In the genomic region with DNA sequence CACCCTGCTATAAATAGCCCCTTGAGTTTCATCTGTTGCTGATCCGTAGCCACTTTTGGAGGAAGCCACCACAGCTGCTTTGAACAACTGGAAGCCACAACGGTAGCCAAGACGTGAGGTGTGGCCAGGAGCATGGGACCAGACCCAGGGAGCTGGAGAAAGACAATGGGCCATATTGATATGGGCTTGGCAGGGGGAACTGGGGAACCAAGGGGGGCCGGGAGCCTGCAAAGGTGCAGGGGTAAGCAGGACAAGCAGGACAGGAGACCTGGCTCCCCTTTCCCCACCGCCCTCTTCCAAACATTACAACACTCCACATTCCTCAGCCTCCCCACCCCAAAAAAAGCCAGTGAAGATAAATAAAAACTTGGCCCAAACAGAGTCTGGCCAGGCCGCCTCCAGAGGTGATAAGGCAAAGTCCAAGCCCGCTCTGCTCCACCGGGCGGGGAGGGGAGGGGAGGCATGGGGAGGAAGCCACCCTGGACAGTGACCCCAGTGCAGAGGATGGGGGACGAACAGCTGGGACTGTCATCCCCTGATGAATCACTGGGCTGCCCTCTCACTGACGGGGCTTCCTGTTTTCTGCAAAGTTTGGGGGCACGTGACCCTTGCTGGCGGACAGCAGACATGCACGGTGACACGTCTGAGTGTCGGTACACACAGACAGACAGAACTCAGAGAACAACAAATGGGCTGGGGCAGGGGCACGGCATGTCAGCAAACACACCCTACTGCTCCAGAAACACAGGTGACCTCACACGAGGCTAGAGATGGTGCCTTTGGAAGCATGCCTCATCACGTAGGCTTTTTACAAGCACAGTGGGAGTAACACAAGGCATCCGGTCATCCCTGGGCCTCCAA, we compare ENCODE assay signal across 8 cellular contexts.
DNase-seq lines count a peak whose midpoint lies in the region; ATAC-seq and TF ChIP-seq lines count a peak whose summit lies in the region.

No MANE protein-coding gene starts in this region.

- CTCF ChIA-PET in mammary epithelial cell (lab: Charles Lee; ENCODE audit: low non-redundant PET) = no interaction called here

- ATAC-seq in lower lobe of right lung = peak; percentile 55 to 61

- no peak for TF ChIP-seq CTCF in Loucy (conservative IDR thresholded peaks at IDR 0.05; ENCODE audit: low read length)
- TF ChIP-seq CTCF in mammary epithelial cell (conservative IDR thresholded peaks at IDR 0.05 in 1 of 2, IDR thresholded peaks at IDR 0.05 in 1 of 2; ENCODE audit: extremely low read depth in 1 of 2, insufficient read depth in 1 of 2, low read depth in 1 of 2, low read length in 2 of 2) = no peak
- no peak for TF ChIP-seq CTCF in lower lobe of right lung (IDR thresholded peaks at IDR 0.05)
- TF ChIP-seq CTCF in testis (IDR thresholded peaks at IDR 0.05) = no peak

- dilution Hi-C loops in mammary epithelial cell (cut with HindIII; ENCODE audit: low sequenced_read_pairs) = no loop called here

- DNase-seq in mammary epithelial cell = peak; percentile 23
- DNase-seq in lower lobe of right lung = peak; percentile 88
- DNase-seq in testis = peak; percentile 78
- DNase-seq in T-helper 1 cell = no peak
- no peak for DNase-seq in 8988T
- no peak for DNase-seq in SKM-1 treated with dmso at 0.1 percent for 144 hours (lab: John Stamatoyannopoulos, UW; ENCODE audit: unreplicated experiment)
- DNase-seq in NAMALWA (ENCODE audit: low spot score) = no peak

- H3K4me1 ChIP-seq in Loucy (ENCODE audit: insufficient read depth, low read length, poor library complexity, severe bottlenecking) = peaks cover 43% of the 10 kb centered on the region
- peaks cover 21% of the 10 kb centered on the region for H3K4me1 ChIP-seq in mammary epithelial cell (ENCODE audit: insufficient read depth, low read length)
- peaks cover 100% of the 10 kb centered on the region for H3K4me1 ChIP-seq in lower lobe of right lung
- H3K4me1 ChIP-seq in testis = peaks cover 93% of the 10 kb centered on the region

- no peaks in the 10 kb centered on the region for H3K9me2 ChIP-seq in Loucy (replicated peaks; ENCODE audit: low read depth, low read length)

- H3K36me3 ChIP-seq in Loucy (ENCODE audit: insufficient read depth, low read length) = no peaks in the 10 kb centered on the region
- no peaks in the 10 kb centered on the region for H3K36me3 ChIP-seq in mammary epithelial cell (ENCODE audit: insufficient read depth, low read length)
- peaks cover 68% of the 10 kb centered on the region for H3K36me3 ChIP-seq in lower lobe of right lung
- H3K36me3 ChIP-seq in testis (ENCODE audit: low read depth, missing control alignments) = no peaks in the 10 kb centered on the region

- H2AFZ ChIP-seq in Loucy (ENCODE audit: low read length) = no peak overlapping the region
- no peak overlapping the region for H2AFZ ChIP-seq in mammary epithelial cell (ENCODE audit: low read depth, low read length)

- BruUV-seq in mammary epithelial cell (replicated peaks; lab: Mats Ljungman, UMichigan) = no TSS peak

- H3F3A ChIP-seq in Loucy (ENCODE audit: low read depth) = no peaks in the 10 kb centered on the region

- H3K4me3 ChIP-seq in Loucy (ENCODE audit: low read length, poor library complexity, severe bottlenecking) (no peak overlapping the region), mammary epithelial cell (replicated peaks in 1 of 3; ENCODE audit: insufficient read depth in 1 of 3, low read depth in 2 of 3, low read length in 3 of 3) (no peak overlapping the region), lower lobe of right lung (peak overlapping the region; percentile 45), testis (no peak overlapping the region)

- H3K4me2 ChIP-seq in Loucy (ENCODE audit: low read depth, low read length, poor library complexity, severe bottlenecking) (peak overlapping the region; percentile 73), mammary epithelial cell (ENCODE audit: insufficient read depth, low read depth, low read length) (no peak overlapping the region)

- H3K27me3 ChIP-seq in Loucy (ENCODE audit: insufficient read depth, low read length, poor library complexity, severe bottlenecking) (no peaks in the 10 kb centered on the region), mammary epithelial cell (ENCODE audit: insufficient read depth, low read length) (peaks cover 10% of the 10 kb centered on the region), lower lobe of right lung (ENCODE audit: low read depth) (no peaks in the 10 kb centered on the region), testis (no peaks in the 10 kb centered on the region)

- 36% methylated on average over 12 of the region's 20 CpGs for WGBS in mammary epithelial cell (ENCODE audit: low coverage, missing lambda C conversion rate)
- WGBS in testis, 2 donors = 33 to 41% methylated on average over 20 of the region's 20 CpGs

- H4K20me1 ChIP-seq in Loucy (ENCODE audit: insufficient read depth, low read length, poor library complexity, severe bottlenecking) = no peaks in the 10 kb centered on the region
- no peaks in the 10 kb centered on the region for H4K20me1 ChIP-seq in mammary epithelial cell (ENCODE audit: insufficient read depth, low read length)

- in situ Hi-C loops in mammary epithelial cell (cut with MboI; ENCODE audit: low sequenced_read_pairs in 2 of 2) = no loop called here

- H3K79me2 ChIP-seq in Loucy (ENCODE audit: insufficient read depth, low read length) (no peaks in the 10 kb centered on the region), mammary epithelial cell (ENCODE audit: insufficient read depth, low read length) (no peaks in the 10 kb centered on the region)

- intact Hi-C loops in mammary epithelial cell (cut with micrococcal nuclease) (no loop called here), lower lobe of right lung (cut with DNase I) (no loop called here), testis (cut with DNase I; ENCODE audit: low total_unique reads) (loop anchor here (10.0 kb wide), 1 partner anchor 82 kb away; no protein-coding TSS in a partner anchor)

- no peak for TF ChIP-seq POLR2A in testis (IDR thresholded peaks at IDR 0.05)

- H3K27ac ChIP-seq in mammary epithelial cell (ENCODE audit: insufficient read depth, low read depth, low read length) (no peak overlapping the region), lower lobe of right lung (peak overlapping the region; percentile 87), testis (peak overlapping the region; percentile 75 to 88)

- no peaks in the 10 kb centered on the region for H3K9me3 ChIP-seq in Loucy (ENCODE audit: insufficient read depth, low read depth, low read length)
- no peaks in the 10 kb centered on the region for H3K9me3 ChIP-seq in mammary epithelial cell (replicated peaks; ENCODE audit: insufficient read depth, low read length)
- H3K9me3 ChIP-seq in lower lobe of right lung = no peaks in the 10 kb centered on the region
- H3K9me3 ChIP-seq in testis = no peaks in the 10 kb centered on the region

- H3K9ac ChIP-seq in Loucy (ENCODE audit: low read depth, low read length, poor library complexity, severe bottlenecking) = no peak overlapping the region
- H3K9ac ChIP-seq in mammary epithelial cell (ENCODE audit: insufficient read depth, low read length) = no peak overlapping the region

Comparison
In these comparisons a context has a peak if more than half of its experiments do, and no peak if none do; other contexts are left out.
1. DNase-seq: peak in mammary epithelial cell (single experiment), lower lobe of right lung (single experiment) and testis (single experiment); none in T-helper 1 cell (0 of 5), 8988T (single experiment), SKM-1 treated with dmso at 0.1 percent for 144 hours (single experiment) and NAMALWA (single experiment).